ENCODE assay signal across 9 cellular contexts in the genomic region with DNA sequence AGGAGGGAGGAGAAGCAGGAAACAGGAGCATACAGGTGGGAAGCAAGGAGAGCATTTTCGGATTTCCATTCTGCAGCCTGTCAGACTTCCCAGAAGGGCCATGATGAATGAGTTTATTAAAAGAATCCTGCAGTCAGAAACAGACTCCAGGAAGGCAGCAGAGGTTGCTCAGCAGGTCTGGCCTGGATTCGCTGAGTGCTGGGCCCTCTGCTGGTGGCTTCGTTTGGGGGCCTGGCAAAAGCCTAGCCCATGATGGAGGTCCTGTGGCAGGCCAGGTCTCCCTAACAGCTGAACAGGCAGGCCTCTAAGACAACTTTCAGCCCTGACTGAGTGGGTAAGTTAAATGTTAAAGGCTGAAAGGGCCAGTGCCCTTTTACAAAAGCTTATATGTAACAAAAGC.
DNase-seq lines count a peak whose midpoint lies in the region; ATAC-seq, FAIRE-seq and TF ChIP-seq lines count a peak whose summit lies in the region.
"Had no signal": no experiment of that assay in that cellular context is flagged by ENCODE, and none has a peak within 500 bp of the region (broad histone marks: within the 10 kb centered on the region; RNA-seq: fewer than 3 reads in every experiment).

No MANE protein-coding gene starts in this region.

- DNase-seq in ELF-1 (ENCODE audit: low read depth, low spot score): peak; percentile 83
- DNase-seq in Karpas-422: peak; percentile 72
- peak; percentile 21 for DNase-seq in colonic mucosa
- peak; percentile 67 for DNase-seq in neural progenitor cell (ENCODE audit: low spot score)
- DNase-seq in activated naive CD4-positive, alpha-beta T cell treated with anti-CD3 and anti-CD28 coated beads, Interleukin-2, amount 10 ng/mL, durations not matched to agents 7 days and 5 days: no peak
- no peak for DNase-seq in NCI-H1436 (lab: John Stamatoyannopoulos, UW)
- DNase-seq in HTR-8/SVneo (ENCODE audit: insufficient read length, low spot score): no peak

- no peaks in the 10 kb centered on the region for H3F3A ChIP-seq in neural progenitor cell (ENCODE audit: low read depth)

- no peaks in the 10 kb centered on the region for H3K27me3 ChIP-seq in Karpas-422 (ENCODE audit: low read length)
- H3K27me3 ChIP-seq in colonic mucosa: no peaks in the 10 kb centered on the region
- H3K27me3 ChIP-seq in neural progenitor cell: no peaks in the 10 kb centered on the region
- H3K27me3 ChIP-seq: adrenal gland had no signal

- intact Hi-C loops in colonic mucosa (cut with DNase I): no loop called here

- H3K36me3 ChIP-seq in Karpas-422 (ENCODE audit: insufficient read depth, low read length): no peaks in the 10 kb centered on the region
- H3K36me3 ChIP-seq in colonic mucosa: no peaks in the 10 kb centered on the region
- no peaks in the 10 kb centered on the region for H3K36me3 ChIP-seq in neural progenitor cell
- H3K36me3 ChIP-seq: adrenal gland had no signal

- H2AFZ ChIP-seq in Karpas-422 (ENCODE audit: low read length): no peak overlapping the region
- H2AFZ ChIP-seq in neural progenitor cell (replicated peaks): no peak overlapping the region

- CTCF ChIA-PET in activated naive CD4-positive, alpha-beta T cell treated with anti-CD3 and anti-CD28 coated beads, Interleukin-2, amount 10 ng/mL, durations not matched to agents 7 days and 5 days (lab: Charles Lee): no interaction called here

- no peak for FAIRE-seq in HTR-8/SVneo (lab: Jason Lieb, UNC)

- no peak overlapping the region for H3K4me2 ChIP-seq in Karpas-422 (ENCODE audit: low read depth, low read length, poor library complexity, severe bottlenecking)
- H3K4me2 ChIP-seq in neural progenitor cell: no peak overlapping the region

- no peaks in the 10 kb centered on the region for H3K36me3 Mint-ChIP-seq in neural progenitor cell
- H3K36me3 Mint-ChIP-seq in activated naive CD4-positive, alpha-beta T cell treated with anti-CD3 and anti-CD28 coated beads, Interleukin-2, amount 10 ng/mL, durations not matched to agents 7 days and 5 days: no peaks in the 10 kb centered on the region

- H3K9ac ChIP-seq in Karpas-422 (ENCODE audit: low read length) (no peak overlapping the region), colonic mucosa (ENCODE audit: low read depth in 2 of 2, low read length in 2 of 2) (no peak overlapping the region), neural progenitor cell (no peak overlapping the region)

- no peak overlapping the region for H3K27ac ChIP-seq in Karpas-422 (ENCODE audit: low read length)
- H3K27ac ChIP-seq in colonic mucosa: no peak overlapping the region
- no peak overlapping the region for H3K27ac ChIP-seq in neural progenitor cell
- H3K27ac ChIP-seq: adrenal gland had no signal

- no peak overlapping the region for H3K4me3 ChIP-seq in Karpas-422 (ENCODE audit: low read length)
- no peak overlapping the region for H3K4me3 ChIP-seq in colonic mucosa
- H3K4me3 ChIP-seq in neural progenitor cell: no peak overlapping the region
- H3K4me3 ChIP-seq: adrenal gland had no signal

- no peak overlapping the region for H3K4me3 Mint-ChIP-seq in neural progenitor cell
- no peak overlapping the region for H3K4me3 Mint-ChIP-seq in activated naive CD4-positive, alpha-beta T cell treated with anti-CD3 and anti-CD28 coated beads, Interleukin-2, amount 10 ng/mL, durations not matched to agents 7 days and 5 days

- ATAC-seq in GM19455 (IDR thresholded peaks at IDR 0.05; ENCODE audit: unreplicated experiment): no peak

- peaks cover 15% of the 10 kb centered on the region for H3K27me3 Mint-ChIP-seq in neural progenitor cell (ENCODE audit: insufficient read depth, low read depth)
- H3K27me3 Mint-ChIP-seq in activated naive CD4-positive, alpha-beta T cell treated with anti-CD3 and anti-CD28 coated beads, Interleukin-2, amount 10 ng/mL, durations not matched to agents 7 days and 5 days: no peaks in the 10 kb centered on the region

- H4K20me1 ChIP-seq in Karpas-422 (ENCODE audit: insufficient read depth, low read depth, low read length) (no peaks in the 10 kb centered on the region), neural progenitor cell (ENCODE audit: low read depth) (no peaks in the 10 kb centered on the region)

- peaks cover 9% of the 10 kb centered on the region for H3K4me1 Mint-ChIP-seq in neural progenitor cell
- H3K4me1 Mint-ChIP-seq in activated naive CD4-positive, alpha-beta T cell treated with anti-CD3 and anti-CD28 coated beads, Interleukin-2, amount 10 ng/mL, durations not matched to agents 7 days and 5 days: no peaks in the 10 kb centered on the region

- H3K9me3 Mint-ChIP-seq in neural progenitor cell: peaks cover 4% of the 10 kb centered on the region
- H3K9me3 Mint-ChIP-seq in activated naive CD4-positive, alpha-beta T cell treated with anti-CD3 and anti-CD28 coated beads, Interleukin-2, amount 10 ng/mL, durations not matched to agents 7 days and 5 days: no peaks in the 10 kb centered on the region

- no peaks in the 10 kb centered on the region for H3K4me1 ChIP-seq in Karpas-422 (ENCODE audit: low read length)
- no peaks in the 10 kb centered on the region for H3K4me1 ChIP-seq in colonic mucosa
- peaks cover 5% of the 10 kb centered on the region for H3K4me1 ChIP-seq in neural progenitor cell
- H3K4me1 ChIP-seq: adrenal gland had no signal

- H3K9me3 ChIP-seq in Karpas-422 (ENCODE audit: low read length): no peaks in the 10 kb centered on the region
- no peaks in the 10 kb centered on the region for H3K9me3 ChIP-seq in colonic mucosa
- H3K9me3 ChIP-seq in neural progenitor cell (ENCODE audit: low read depth): no peaks in the 10 kb centered on the region
- H3K9me3 ChIP-seq: adrenal gland had no signal

- no peak for TF ChIP-seq CTCF in colonic mucosa (IDR thresholded peaks at IDR 0.05)
- TF ChIP-seq CTCF in neural progenitor cell (IDR thresholded peaks at IDR 0.05): peak; percentile 64

- H3K79me2 ChIP-seq in Karpas-422 (ENCODE audit: low read length) (no peaks in the 10 kb centered on the region), neural progenitor cell (ENCODE audit: low read depth) (no peaks in the 10 kb centered on the region)

- H3K27ac Mint-ChIP-seq in neural progenitor cell: no peak overlapping the region
- H3K27ac Mint-ChIP-seq in activated naive CD4-positive, alpha-beta T cell treated with anti-CD3 and anti-CD28 coated beads, Interleukin-2, amount 10 ng/mL, durations not matched to agents 7 days and 5 days: no peak overlapping the region

- H3K9me2 ChIP-seq in Karpas-422 (replicated peaks; ENCODE audit: insufficient read depth, low read length): no peaks in the 10 kb centered on the region

Comparison
In these comparisons a context has a peak if more than half of its experiments do, and no peak if none do; other contexts are left out.
1. DNase-seq: peak in ELF-1 (single experiment), Karpas-422 (single experiment), colonic mucosa (single experiment) and neural progenitor cell (single experiment); none in activated naive CD4-positive, alpha-beta T cell treated with anti-CD3 and anti-CD28 coated beads, Interleukin-2, amount 10 ng/mL, durations not matched to agents 7 days and 5 days (single experiment), NCI-H1436 (single experiment) and HTR-8/SVneo (single experiment).